Comparison of ENCODE assay signal across 30 cellular contexts in genomic region chr10:113336549-113337130, GRCh38.
"Had no signal": no experiment of that assay in that cellular context is flagged by ENCODE, and none has a peak within 500 bp of the region (broad histone marks: within the 10 kb centered on the region; RNA-seq: fewer than 3 reads in every experiment).

No MANE protein-coding gene starts in this region.

- H3K4me1 ChIP-seq: left ventricle myocardium inferior, pancreas, prostate gland, suprapubic skin, tibial artery, upper lobe of right lung had no signal

- H3K4me3 ChIP-seq: left ventricle myocardium inferior, lung, pancreas, prostate gland, skin epidermis, suprapubic skin, thoracic aorta, tibial artery, upper lobe of right lung had no signal

- H3K9me3 ChIP-seq: pancreas, prostate gland, suprapubic skin, thoracic aorta, tibial artery, upper lobe of right lung had no signal

- H3K36me3 ChIP-seq: left ventricle myocardium inferior, pancreas, prostate gland, suprapubic skin, thoracic aorta, tibial artery, upper lobe of right lung had no signal

- H3K27ac Mint-ChIP-seq: immature natural killer cell; mesothelial cell of epicardium; naive thymus-derived CD8-positive, alpha-beta T cell; stimulated activated effector memory CD8-positive, alpha-beta T cell treated with anti-CD3 and anti-CD28 coated beads, Interleukin-12 subunit alpha, Interleukin-12 subunit beta, amount 100 ng/mL, for 72 hours; stimulated activated naive CD8-positive, alpha-beta T cell treated with anti-CD3 and anti-CD28 coated beads, Interleukin-15, Interleukin-2, amounts not matched to agents 100 ng/mL and 50 ng/mL, for 24 hours had no signal

- H3K4me3 Mint-ChIP-seq: immature natural killer cell; mesothelial cell of epicardium; naive thymus-derived CD8-positive, alpha-beta T cell; nephron; neural crest cell; stimulated activated effector memory CD8-positive, alpha-beta T cell treated with anti-CD3 and anti-CD28 coated beads, Interleukin-12 subunit alpha, Interleukin-12 subunit beta, amount 100 ng/mL, for 72 hours; stimulated activated naive CD8-positive, alpha-beta T cell treated with anti-CD3 and anti-CD28 coated beads, Interleukin-15, Interleukin-2, amounts not matched to agents 100 ng/mL and 50 ng/mL, for 24 hours had no signal

- H3K27ac ChIP-seq: left ventricle myocardium inferior, pancreas, prostate gland, skin epidermis, suprapubic skin, thoracic aorta, tibial artery, upper lobe of right lung had no signal

- H3K36me3 Mint-ChIP-seq: immature natural killer cell; mesothelial cell of epicardium; naive thymus-derived CD8-positive, alpha-beta T cell; stimulated activated effector memory CD8-positive, alpha-beta T cell treated with anti-CD3 and anti-CD28 coated beads, Interleukin-12 subunit alpha, Interleukin-12 subunit beta, amount 100 ng/mL, for 72 hours had no signal

- ATAC-seq: naive thymus-derived CD8-positive, alpha-beta T cell; pancreas; right cardiac atrium; sciatic nerve; stimulated activated effector memory CD8-positive, alpha-beta T cell treated with anti-CD3 and anti-CD28 coated beads, Interleukin-12 subunit alpha, Interleukin-12 subunit beta, amount 100 ng/mL, for 72 hours; upper lobe of right lung had no signal

- H3K27me3 Mint-ChIP-seq: naive thymus-derived CD8-positive, alpha-beta T cell; stimulated activated naive CD8-positive, alpha-beta T cell treated with anti-CD3 and anti-CD28 coated beads, Interleukin-15, Interleukin-2, amounts not matched to agents 100 ng/mL and 50 ng/mL, for 24 hours had no signal

- H3K4me1 Mint-ChIP-seq: immature natural killer cell; naive thymus-derived CD8-positive, alpha-beta T cell; neural crest cell; stimulated activated effector memory CD8-positive, alpha-beta T cell treated with anti-CD3 and anti-CD28 coated beads, Interleukin-12 subunit alpha, Interleukin-12 subunit beta, amount 100 ng/mL, for 72 hours had no signal

- H3K9me3 Mint-ChIP-seq: immature natural killer cell; stimulated activated naive CD8-positive, alpha-beta T cell treated with anti-CD3 and anti-CD28 coated beads, Interleukin-15, Interleukin-2, amounts not matched to agents 100 ng/mL and 50 ng/mL, for 24 hours had no signal

- H3K27me3 ChIP-seq: pancreas, suprapubic skin, tibial artery, upper lobe of right lung had no signal

- DNase-seq: hypothalamus; immature natural killer cell; kidney; left ventricle myocardium inferior; mesendoderm; naive thymus-derived CD8-positive, alpha-beta T cell; nucleus accumbens; pancreas; posterior cingulate gyrus; retina; right cardiac atrium; stimulated activated CD4-positive, alpha-beta T cell treated with anti-CD3 and anti-CD28 coated beads, Interleukin-12 subunit alpha, Interleukin-12 subunit beta, amount 100 ng/mL, for 4 hours; stimulated activated CD4-positive, alpha-beta T cell treated with anti-CD3 and anti-CD28 coated beads, Interleukin-15, amount 100 ng/mL, for 24 hours; stimulated activated CD4-positive, alpha-beta T cell treated with anti-CD3 and anti-CD28 coated beads, Interleukin-2, amount 100 ng/mL, for 24 hours; stimulated activated CD4-positive, alpha-beta T cell treated with anti-CD3 and anti-CD28 coated beads, Interleukin-4, amount 100 ng/mL, for 24 hours; stimulated activated naive CD4-positive, alpha-beta T cell; tibial artery; trophoblast cell; upper lobe of right lung had no signal
